ENCODE assay signal across 10 cellular contexts in the genomic region with DNA sequence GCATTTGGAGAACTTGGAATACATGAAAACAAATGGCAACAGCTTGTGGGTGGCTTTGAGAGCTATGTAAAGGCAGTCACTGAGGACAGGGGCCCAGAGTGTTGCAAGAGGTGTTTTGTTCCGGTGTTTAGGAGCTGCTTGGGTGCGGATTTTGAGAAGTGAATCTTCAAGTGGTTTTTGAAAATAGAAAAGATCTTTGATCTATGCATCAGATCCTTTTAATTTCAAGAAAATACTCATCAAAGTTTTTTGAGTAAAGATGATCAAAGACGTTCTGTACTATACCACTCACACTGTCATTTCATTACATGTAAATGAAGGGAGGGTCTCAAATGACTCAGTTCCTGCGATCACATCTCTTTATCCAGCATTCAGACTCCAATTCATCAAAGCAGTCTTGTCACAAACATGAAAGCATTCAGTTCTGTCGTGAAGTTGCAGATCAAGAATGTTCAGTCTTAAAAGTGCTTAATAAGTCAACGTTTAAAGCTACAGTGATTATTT.
DNase-seq lines count a peak whose midpoint lies in the region; ATAC-seq and TF ChIP-seq lines count a peak whose summit lies in the region.
"Had no signal": no experiment of that assay in that cellular context is flagged by ENCODE, and none has a peak within 500 bp of the region (broad histone marks: within the 10 kb centered on the region; RNA-seq: fewer than 3 reads in every experiment).

No MANE protein-coding gene starts in this region.

- intact Hi-C loops in activated CD4-positive, alpha-beta T cell treated with anti-CD3 and anti-CD28 coated beads, Interleukin-2, amount 10 ng/mL, durations not matched to agents 24 days and 14 days (cut with micrococcal nuclease) = loop anchor here (1.0 to 5.0 kb wide), 5 partner anchors 23 to 121 kb away; a partner anchor contains a TSS
- intact Hi-C loops in transverse colon (cut with DNase I; ENCODE audit: low total_unique reads) = no loop called here
- intact Hi-C loops in left ventricle myocardium superior (cut with micrococcal nuclease) = no loop called here
- intact Hi-C loops in upper lobe of right lung (cut with DNase I) = no loop called here

- peak overlapping the region; percentile 51 for H3K4me3 Mint-ChIP-seq in activated CD4-positive, alpha-beta T cell treated with anti-CD3 and anti-CD28 coated beads, Interleukin-2, amount 10 ng/mL, durations not matched to agents 24 days and 14 days
- H3K4me3 Mint-ChIP-seq: dendritic cell treated with granulocyte-macrophage colony-stimulating factor and Interleukin-4, amounts not matched to agents 40 ng/mL and 50 ng/mL, for 4 days had no signal

- H3K36me3 ChIP-seq in transverse colon = no peaks in the 10 kb centered on the region
- H3K36me3 ChIP-seq in upper lobe of right lung = no peaks in the 10 kb centered on the region

- peak overlapping the region; percentile 82 for H3K27ac Mint-ChIP-seq in activated CD4-positive, alpha-beta T cell treated with anti-CD3 and anti-CD28 coated beads, Interleukin-2, amount 10 ng/mL, durations not matched to agents 24 days and 14 days
- H3K27ac Mint-ChIP-seq: dendritic cell treated with granulocyte-macrophage colony-stimulating factor and Interleukin-4, amounts not matched to agents 40 ng/mL and 50 ng/mL, for 4 days had no signal

- no peak for TF ChIP-seq CTCF in transverse colon (IDR thresholded peaks at IDR 0.05)
- TF ChIP-seq CTCF in upper lobe of right lung (IDR thresholded peaks at IDR 0.05) = no peak

- no peak for TF ChIP-seq EP300 in transverse colon (IDR thresholded peaks at IDR 0.05; ENCODE audit: low read depth)

- H3K27me3 ChIP-seq in transverse colon (no peaks in the 10 kb centered on the region), upper lobe of right lung (no peaks in the 10 kb centered on the region)

- TF ChIP-seq POLR2A in transverse colon (IDR thresholded peaks at IDR 0.05) = no peak

- H3K27ac ChIP-seq in transverse colon (no peak overlapping the region), upper lobe of right lung (no peak overlapping the region)

- peak; percentile 81 for DNase-seq in activated CD4-positive, alpha-beta T cell treated with anti-CD3 and anti-CD28 coated beads, Interleukin-2, amount 10 ng/mL, durations not matched to agents 24 days and 14 days
- DNase-seq in stimulated activated CD4-positive, alpha-beta T cell treated with anti-CD3 and anti-CD28 coated beads, Interleukin-2, amount 100 ng/mL, for 24 hours = peak; percentile 55 to 64
- DNase-seq in transverse colon = no peak
- no peak for DNase-seq in left ventricle myocardium superior
- no peak for DNase-seq in upper lobe of right lung
- no peak for DNase-seq in mesenteric fat pad (ENCODE audit: low spot score)
- DNase-seq: IMR-90 had no signal

- H3K4me1 ChIP-seq in transverse colon (no peaks in the 10 kb centered on the region), upper lobe of right lung (no peaks in the 10 kb centered on the region)

- peak; percentile 83 for ATAC-seq in GM18858 (IDR thresholded peaks at IDR 0.05; ENCODE audit: unreplicated experiment)
- peak; percentile 88 for ATAC-seq in HG02870 (IDR thresholded peaks at IDR 0.05; ENCODE audit: unreplicated experiment)
- ATAC-seq in left ventricle myocardium superior = no peak
- ATAC-seq in upper lobe of right lung = no peak

- H3K4me1 Mint-ChIP-seq in activated CD4-positive, alpha-beta T cell treated with anti-CD3 and anti-CD28 coated beads, Interleukin-2, amount 10 ng/mL, durations not matched to agents 24 days and 14 days = peaks cover 29% of the 10 kb centered on the region

- 47 to 60% methylated on average over 6 of the region's 6 CpGs for WGBS in transverse colon (ENCODE audit: low coverage in 1 of 2), 2 donors

- H3K36me3 Mint-ChIP-seq in activated CD4-positive, alpha-beta T cell treated with anti-CD3 and anti-CD28 coated beads, Interleukin-2, amount 10 ng/mL, durations not matched to agents 24 days and 14 days (ENCODE audit: low read depth) = peaks cover 4% of the 10 kb centered on the region

- H3K9me3 Mint-ChIP-seq in activated CD4-positive, alpha-beta T cell treated with anti-CD3 and anti-CD28 coated beads, Interleukin-2, amount 10 ng/mL, durations not matched to agents 24 days and 14 days = peaks cover 24% of the 10 kb centered on the region
- H3K9me3 Mint-ChIP-seq: dendritic cell treated with granulocyte-macrophage colony-stimulating factor and Interleukin-4, amounts not matched to agents 40 ng/mL and 50 ng/mL, for 4 days had no signal

- no peaks in the 10 kb centered on the region for H3K27me3 Mint-ChIP-seq in activated CD4-positive, alpha-beta T cell treated with anti-CD3 and anti-CD28 coated beads, Interleukin-2, amount 10 ng/mL, durations not matched to agents 24 days and 14 days
- H3K27me3 Mint-ChIP-seq: dendritic cell treated with granulocyte-macrophage colony-stimulating factor and Interleukin-4, amounts not matched to agents 40 ng/mL and 50 ng/mL, for 4 days had no signal

- in situ Hi-C loops in transverse colon (cut with MboI; ENCODE audit: low pct_ligation_motif_present in 1 of 4, low pct_unique_long_range_greater_than_20kb in 1 of 4, low sequenced_read_pairs in 3 of 4) = no loop called here

- H3K9me3 ChIP-seq in transverse colon (no peaks in the 10 kb centered on the region), upper lobe of right lung (no peaks in the 10 kb centered on the region)

- H3K4me3 ChIP-seq in transverse colon = no peak overlapping the region
- no peak overlapping the region for H3K4me3 ChIP-seq in upper lobe of right lung

Comparison
In these comparisons a context has a peak if more than half of its experiments do, and no peak if none do; other contexts are left out.
1. ATAC-seq: peak in GM18858 (single experiment) and HG02870 (single experiment); none in left ventricle myocardium superior (single experiment) and upper lobe of right lung (single experiment).
2. DNase-seq: peak in activated CD4-positive, alpha-beta T cell treated with anti-CD3 and anti-CD28 coated beads, Interleukin-2, amount 10 ng/mL, durations not matched to agents 24 days and 14 days (single experiment) and stimulated activated CD4-positive, alpha-beta T cell treated with anti-CD3 and anti-CD28 coated beads, Interleukin-2, amount 100 ng/mL, for 24 hours (2 of 2); none in transverse colon (single experiment), left ventricle myocardium superior (single experiment), upper lobe of right lung (single experiment) and mesenteric fat pad (single experiment).